ENCODE assay signal across 8 cellular contexts in the genomic region with DNA sequence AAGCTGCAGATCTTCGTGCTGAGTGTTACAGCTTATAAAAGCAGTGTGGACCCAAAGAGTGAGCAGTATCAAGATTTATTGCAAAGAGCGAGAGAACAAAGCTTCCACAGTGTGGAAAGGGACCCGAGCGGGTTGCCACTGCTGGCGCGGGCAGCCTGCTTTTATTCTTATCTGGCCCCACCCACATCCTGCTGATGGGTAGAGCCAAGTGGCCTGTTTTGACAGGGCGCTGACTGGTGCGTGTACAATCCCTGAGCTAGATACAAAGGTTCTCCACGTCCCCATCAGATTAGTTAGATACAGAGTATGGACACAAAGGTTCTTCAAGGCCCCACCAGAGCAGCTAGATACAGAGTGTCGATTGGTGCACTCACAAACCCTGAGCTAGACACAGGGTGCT. TPM values are rescaled to one million over a fixed set of nuclear protein-coding genes. Genes with fewer than 3 reads are reported as not detected.
DNase-seq lines count a peak whose midpoint lies in the region; ATAC-seq and TF ChIP-seq lines count a peak whose summit lies in the region.
"Not testable (repeated sequence)": the region's sequence is repeated elsewhere in the genome, so short reads cannot be mapped to it uniquely, and the experiment has no call there.

No MANE protein-coding gene starts in this region.

- not testable (repeated sequence) for H3F3A ChIP-seq in OCI-LY1 (ENCODE audit: insufficient read depth, low read length)

- CTCF ChIA-PET in CD4-positive, alpha-beta T cell (lab: Charles Lee), result not testable (repeated sequence)

- not testable (repeated sequence) for H3K79me2 ChIP-seq in OCI-LY1 (ENCODE audit: insufficient read depth, low read length)

- H3K9me2 ChIP-seq in OCI-LY1 (ENCODE audit: low read depth, low read length), result not testable (repeated sequence)

- peak overlapping the region; percentile 72 for H3K27ac Mint-ChIP-seq in CD4-positive, alpha-beta T cell
- not testable (repeated sequence) for H3K27ac Mint-ChIP-seq in activated naive CD8-positive, alpha-beta T cell treated with anti-CD3 and anti-CD28 coated beads for 36 hours
- peak overlapping the region; percentile 36 to 95 (median 78) for H3K27ac Mint-ChIP-seq in naive thymus-derived CD8-positive, alpha-beta T cell
- H3K27ac Mint-ChIP-seq in stimulated activated naive B cell treated with anti-CD40 and anti-IgM and Interleukin-4, amounts not matched to agents 10 μg/mL and 1 μg/mL and 100 μg/mL, for 72 hours, result peak overlapping the region; percentile 37

- H3K9ac ChIP-seq in OCI-LY1 (ENCODE audit: low read length), result not testable (repeated sequence)

- not testable (repeated sequence) for H3K9me3 ChIP-seq in CD4-positive, alpha-beta T cell (ENCODE audit: control insufficient read depth, low read length); OCI-LY1 (ENCODE audit: low read length)

- H3K4me3 Mint-ChIP-seq in CD4-positive, alpha-beta T cell, result peak overlapping the region; percentile 75
- peak overlapping the region; percentile 81 for H3K4me3 Mint-ChIP-seq in activated T-cell treated with anti-CD3 and anti-CD28 coated beads, Interleukin-2, amount 50 U/mL, for 4 hours
- H3K4me3 Mint-ChIP-seq in activated naive CD8-positive, alpha-beta T cell treated with anti-CD3 and anti-CD28 coated beads for 36 hours, result peak overlapping the region; percentile 60
- H3K4me3 Mint-ChIP-seq in naive thymus-derived CD8-positive, alpha-beta T cell, result peak overlapping the region; percentile 62 to 91 (median 82)
- peak overlapping the region; percentile 77 to 80 for H3K4me3 Mint-ChIP-seq in stimulated activated naive B cell treated with anti-CD40 and anti-IgM and Interleukin-4, amounts not matched to agents 10 μg/mL and 1 μg/mL and 100 μg/mL, for 72 hours

- not testable (repeated sequence) for H3K27me3 Mint-ChIP-seq in CD4-positive, alpha-beta T cell; activated T-cell treated with anti-CD3 and anti-CD28 coated beads, Interleukin-2, amount 50 U/mL, for 4 hours (ENCODE audit: low read depth); activated naive CD8-positive, alpha-beta T cell treated with anti-CD3 and anti-CD28 coated beads for 36 hours; naive thymus-derived CD8-positive, alpha-beta T cell; stimulated activated naive B cell treated with anti-CD40 and anti-IgM and Interleukin-4, amounts not matched to agents 10 μg/mL and 1 μg/mL and 100 μg/mL, for 72 hours

- DNase-seq in CD4-positive, alpha-beta T cell, result peak in 2 of 10 experiments; percentile 3 to 5
- DNase-seq in activated CD4-positive, alpha-beta T cell treated with anti-CD3 and anti-CD28 coated beads for 48 hours, result peak; percentile 19
- not testable (repeated sequence) for DNase-seq in activated T-cell treated with anti-CD3 and anti-CD28 coated beads, Interleukin-2, amount 50 U/mL, for 4 hours; activated naive CD8-positive, alpha-beta T cell treated with anti-CD3 and anti-CD28 coated beads for 36 hours; stimulated activated naive B cell treated with anti-CD40 and anti-IgM and Interleukin-4, amounts not matched to agents 10 μg/mL and 1 μg/mL and 100 μg/mL, for 72 hours
- DNase-seq in left cardiac atrium, result peak; percentile 31
- peak in 3 of 10 donors; percentile 21 to 31 (median 25) for DNase-seq in naive thymus-derived CD8-positive, alpha-beta T cell

- H3K9me3 Mint-ChIP-seq in CD4-positive, alpha-beta T cell; activated T-cell treated with anti-CD3 and anti-CD28 coated beads, Interleukin-2, amount 50 U/mL, for 4 hours; activated naive CD8-positive, alpha-beta T cell treated with anti-CD3 and anti-CD28 coated beads for 36 hours; naive thymus-derived CD8-positive, alpha-beta T cell; stimulated activated naive B cell treated with anti-CD40 and anti-IgM and Interleukin-4, amounts not matched to agents 10 μg/mL and 1 μg/mL and 100 μg/mL, for 72 hours: not testable (repeated sequence)

- not testable (repeated sequence) for H4K20me1 ChIP-seq in OCI-LY1 (ENCODE audit: insufficient read depth, low read length)

- H3K4me1 Mint-ChIP-seq in CD4-positive, alpha-beta T cell (ENCODE audit: low read depth); activated T-cell treated with anti-CD3 and anti-CD28 coated beads, Interleukin-2, amount 50 U/mL, for 4 hours (ENCODE audit: low read depth); activated naive CD8-positive, alpha-beta T cell treated with anti-CD3 and anti-CD28 coated beads for 36 hours; stimulated activated naive B cell treated with anti-CD40 and anti-IgM and Interleukin-4, amounts not matched to agents 10 μg/mL and 1 μg/mL and 100 μg/mL, for 72 hours: not testable (repeated sequence)
- H3K4me1 Mint-ChIP-seq in naive thymus-derived CD8-positive, alpha-beta T cell, result peaks cover 0 to 12% (median 2%) of the 10 kb centered on the region in 4 donors

- H3K4me1 ChIP-seq in OCI-LY1 (ENCODE audit: insufficient read depth, low read length, severe bottlenecking), result not testable (repeated sequence)

- intact Hi-C loops in CD4-positive, alpha-beta T cell (cut with DNase I, micrococcal nuclease); left cardiac atrium (cut with DNase I): not testable (repeated sequence)

- H3K4me2 ChIP-seq in OCI-LY1 (ENCODE audit: low read length), result peak overlapping the region; percentile 44

- TF ChIP-seq CTCF in CD4-positive, alpha-beta T cell (IDR thresholded peaks at IDR 0.05); OCI-LY1 (IDR thresholded peaks at IDR 0.05; ENCODE audit: low read length): not testable (repeated sequence)

- H3K27ac ChIP-seq in CD4-positive, alpha-beta T cell (ENCODE audit: low read depth, low read length); OCI-LY1 (ENCODE audit: low read depth, low read length, poor library complexity, severe bottlenecking): not testable (repeated sequence)

- ATAC-seq in CD4-positive, alpha-beta T cell (ENCODE audit: poor library complexity); activated T-cell treated with anti-CD3 and anti-CD28 coated beads, Interleukin-2, amount 50 U/mL, for 4 hours; left cardiac atrium; stimulated activated naive B cell treated with anti-CD40 and anti-IgM and Interleukin-4, amounts not matched to agents 10 μg/mL and 1 μg/mL and 100 μg/mL, for 72 hours (replicated peaks): not testable (repeated sequence)
- ATAC-seq in naive thymus-derived CD8-positive, alpha-beta T cell, result peak in 1 of 2 donors; percentile 29

- H3K36me3 Mint-ChIP-seq in CD4-positive, alpha-beta T cell (ENCODE audit: low read depth); activated T-cell treated with anti-CD3 and anti-CD28 coated beads, Interleukin-2, amount 50 U/mL, for 4 hours (ENCODE audit: insufficient read depth); activated naive CD8-positive, alpha-beta T cell treated with anti-CD3 and anti-CD28 coated beads for 36 hours; naive thymus-derived CD8-positive, alpha-beta T cell; stimulated activated naive B cell treated with anti-CD40 and anti-IgM and Interleukin-4, amounts not matched to agents 10 μg/mL and 1 μg/mL and 100 μg/mL, for 72 hours: not testable (repeated sequence)

- not testable (repeated sequence) for H2AFZ ChIP-seq in OCI-LY1 (ENCODE audit: low read length)

- not testable (repeated sequence) for H3K36me3 ChIP-seq in OCI-LY1 (ENCODE audit: insufficient read depth, low read length)

- H3K4me3 ChIP-seq in OCI-LY1 (ENCODE audit: low read depth, low read length, poor library complexity, severe bottlenecking), result peak overlapping the region; percentile 39

- POLR2A ChIA-PET in CD4-positive, alpha-beta T cell (lab: Charles Lee), result not testable (repeated sequence)
- POLR2A ChIA-PET in naive thymus-derived CD8-positive, alpha-beta T cell (lab: Charles Lee), result interaction anchor here (1.5 kb wide), 1 partner anchor 16 kb away, joined by 3 read pairs; no protein-coding TSS in a partner anchor

- not testable (repeated sequence) for H3K27me3 ChIP-seq in CD4-positive, alpha-beta T cell (ENCODE audit: control insufficient read depth, insufficient read depth, low read length); OCI-LY1 (ENCODE audit: insufficient read depth, low read length)

RNA-seq across cellular contexts. Expression of gene VPS26C, which starts 15.5 kb away (rescaled TPM):
- total RNA-seq in CD4-positive, alpha-beta T cell, result 10 to 100 TPM; 31.8 to 36.0 TPM
- 10 to 100 TPM; 35.7 to 48.2 (median 44.6) TPM for total RNA-seq in activated T-cell treated with anti-CD3 and anti-CD28 coated beads, Interleukin-2, amount 50 U/mL, for 4 hours
- 10 to 100 TPM; 60.7 to 62.6 TPM for total RNA-seq in activated naive CD8-positive, alpha-beta T cell treated with anti-CD3 and anti-CD28 coated beads for 36 hours
- total RNA-seq in left cardiac atrium, result 10 to 100 TPM; 35.0 to 43.6 TPM
- 10 to 100 TPM; 74.0 to 77.8 TPM for total RNA-seq in naive thymus-derived CD8-positive, alpha-beta T cell
- 10 to 100 TPM; 60.1 to 72.7 (median 62.9) TPM for polyA plus RNA-seq in naive thymus-derived CD8-positive, alpha-beta T cell
